10 cellular contexts compared by ENCODE assay signal in the genomic region with DNA sequence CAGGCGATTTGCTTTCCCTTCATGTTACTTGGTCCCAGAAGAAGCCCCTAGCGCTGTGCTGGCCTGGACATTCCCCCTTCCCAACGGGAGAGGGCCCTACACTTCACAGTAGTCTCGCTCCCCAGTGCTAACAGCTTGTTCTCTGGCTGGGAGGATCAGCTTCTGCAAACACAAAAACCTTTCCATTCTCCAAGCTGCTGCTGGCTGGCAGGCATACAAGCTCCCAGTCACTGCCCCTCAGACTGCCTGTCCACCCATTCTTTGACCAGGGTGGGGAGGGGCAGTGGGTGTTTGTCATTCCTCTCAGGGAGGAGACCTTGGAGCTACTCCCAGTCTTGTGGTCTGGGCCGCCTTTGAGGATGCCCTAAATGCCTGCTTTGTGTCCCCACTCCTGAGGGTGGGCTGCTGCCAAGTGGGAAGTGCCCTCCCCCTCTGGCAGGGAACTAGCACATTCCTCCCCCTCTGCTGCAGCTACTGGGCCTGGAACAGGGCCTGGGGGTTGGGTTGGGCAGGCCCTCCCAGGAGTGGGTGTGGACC. TPM values are rescaled to one million over a fixed set of nuclear protein-coding genes. Genes with fewer than 3 reads are reported as not detected.
DNase-seq lines count a peak whose midpoint lies in the region; ATAC-seq lines count a peak whose summit lies in the region.
"Had no signal": no experiment of that assay in that cellular context is flagged by ENCODE, and none has a peak within 500 bp of the region (broad histone marks: within the 10 kb centered on the region; RNA-seq: fewer than 3 reads in every experiment).

No MANE protein-coding gene starts in this region.

- ATAC-seq in HG02588 (IDR thresholded peaks at IDR 0.05; ENCODE audit: unreplicated experiment) (no peak), GM21447 (IDR thresholded peaks at IDR 0.05; ENCODE audit: unreplicated experiment) (no peak), GM19328 (IDR thresholded peaks at IDR 0.05; ENCODE audit: unreplicated experiment) (no peak)
- ATAC-seq: CD8-positive, alpha-beta T cell had no signal

- DNase-seq in AG08395 (ENCODE audit: low spot score) (peak; percentile 88), NCI-H2196 (lab: John Stamatoyannopoulos, UW; ENCODE audit: unreplicated experiment) (peak; percentile 76), epidermal melanocyte (ENCODE audit: insufficient read length, low spot score) (peak; percentile 75), mesenteric fat pad (ENCODE audit: low spot score) (peak; percentile 78)
- DNase-seq in NK-92 treated with Interleukin-12 subunit alpha and Interleukin-12 subunit beta, amount 100 ng/mL, for 24 hours (lab: John Stamatoyannopoulos, UW), result no peak
- DNase-seq: CD8-positive, alpha-beta T cell had no signal

RNA-seq across cellular contexts. Expression of a gene that starts 20.8 kb away (rescaled TPM):
- total RNA-seq in mesenteric fat pad, result not detected
- total RNA-seq: CD8-positive, alpha-beta T cell had no signal

RNA-seq across cellular contexts. Expression of a gene that starts 43.4 kb away (rescaled TPM):
- not detected for total RNA-seq in mesenteric fat pad
- total RNA-seq: CD8-positive, alpha-beta T cell; posterior vena cava had no signal

RNA-seq across cellular contexts. Expression of a gene that starts 43.6 kb away (rescaled TPM):
- 53.9 TPM for total RNA-seq in mesenteric fat pad
